18 cellular contexts compared by ENCODE assay signal in genomic region chr15:80744826-80745225, GRCh38. TPM values are rescaled to one million over a fixed set of nuclear protein-coding genes. Genes with fewer than 3 reads are reported as not detected.
DNase-seq lines count a peak whose midpoint lies in the region; ATAC-seq and TF ChIP-seq lines count a peak whose summit lies in the region.
"Had no signal": no experiment of that assay in that cellular context is flagged by ENCODE, and none has a peak within 500 bp of the region (broad histone marks: within the 10 kb centered on the region; RNA-seq: fewer than 3 reads in every experiment).

No MANE protein-coding gene starts in this region.

- CTCF ChIA-PET in mammary epithelial cell (lab: Charles Lee; ENCODE audit: low non-redundant PET): no interaction called here

- H3K27me3 ChIP-seq in mammary epithelial cell (ENCODE audit: insufficient read depth, low read length) (no peaks in the 10 kb centered on the region), breast epithelium (no peaks in the 10 kb centered on the region)
- H3K27me3 ChIP-seq: heart right ventricle had no signal

- in situ Hi-C loops in mammary epithelial cell (cut with MboI; ENCODE audit: low sequenced_read_pairs in 2 of 2): no loop called here

- no peaks in the 10 kb centered on the region for H4K20me1 ChIP-seq in mammary epithelial cell (ENCODE audit: insufficient read depth, low read length)

- H3K4me3 ChIP-seq in mammary epithelial cell (replicated peaks in 1 of 3; ENCODE audit: insufficient read depth in 1 of 3, low read depth in 2 of 3, low read length in 3 of 3) (no peak overlapping the region), breast epithelium (no peak overlapping the region), cardiac fibroblast (replicated peaks in 1 of 2; ENCODE audit: low read depth in 2 of 2, low read length in 2 of 2) (no peak overlapping the region)
- H3K4me3 ChIP-seq: heart right ventricle, thoracic aorta had no signal

- 0% methylated on average over 1 of the region's 1 CpG for WGBS in mammary epithelial cell (ENCODE audit: low coverage, missing lambda C conversion rate)

- no peak overlapping the region for H2AFZ ChIP-seq in mammary epithelial cell (ENCODE audit: low read depth, low read length)

- dilution Hi-C loops in mammary epithelial cell (cut with HindIII; ENCODE audit: low sequenced_read_pairs): no loop called here

- peaks cover 88% of the 10 kb centered on the region for H3K79me2 ChIP-seq in mammary epithelial cell (ENCODE audit: insufficient read depth, low read length)

- no peak for TF ChIP-seq POLR2A in breast epithelium (IDR thresholded peaks at IDR 0.05)

- H3K36me3 ChIP-seq in mammary epithelial cell (ENCODE audit: insufficient read depth, low read length): no peaks in the 10 kb centered on the region
- no peaks in the 10 kb centered on the region for H3K36me3 ChIP-seq in breast epithelium
- H3K36me3 ChIP-seq: thoracic aorta had no signal

- H3K9me3 ChIP-seq in mammary epithelial cell (replicated peaks; ENCODE audit: insufficient read depth, low read length): no peaks in the 10 kb centered on the region
- H3K9me3 ChIP-seq in breast epithelium: no peaks in the 10 kb centered on the region
- H3K9me3 ChIP-seq: thoracic aorta had no signal

- H3K27ac ChIP-seq in mammary epithelial cell (ENCODE audit: insufficient read depth, low read depth, low read length) (no peak overlapping the region), breast epithelium (no peak overlapping the region)
- H3K27ac ChIP-seq: heart right ventricle, thoracic aorta had no signal

- H3K4me1 ChIP-seq in mammary epithelial cell (ENCODE audit: insufficient read depth, low read length) (no peaks in the 10 kb centered on the region), breast epithelium (no peaks in the 10 kb centered on the region)
- H3K4me1 ChIP-seq: heart right ventricle had no signal

- TF ChIP-seq CTCF in mammary epithelial cell (conservative IDR thresholded peaks at IDR 0.05 in 1 of 2, IDR thresholded peaks at IDR 0.05 in 1 of 2; ENCODE audit: extremely low read depth in 1 of 2, insufficient read depth in 1 of 2, low read depth in 1 of 2, low read length in 2 of 2) (no peak), breast epithelium (IDR thresholded peaks at IDR 0.05) (no peak), cardiac fibroblast (IDR thresholded peaks at IDR 0.05; ENCODE audit: low read depth, low read length) (no peak)

- no peak overlapping the region for H3K4me2 ChIP-seq in mammary epithelial cell (ENCODE audit: insufficient read depth, low read depth, low read length)

- no TSS peak for BruUV-seq in mammary epithelial cell (replicated peaks; lab: Mats Ljungman, UMichigan)

- no peak for ATAC-seq in GM18868 (IDR thresholded peaks at IDR 0.05; ENCODE audit: unreplicated experiment)
- no peak for ATAC-seq in HG03045 (IDR thresholded peaks at IDR 0.05; ENCODE audit: unreplicated experiment)
- ATAC-seq in HG03460 (IDR thresholded peaks at IDR 0.05; ENCODE audit: unreplicated experiment): no peak
- ATAC-seq: heart right ventricle, left ventricle myocardium superior had no signal

- intact Hi-C loops in mammary epithelial cell (cut with micrococcal nuclease): no loop called here
- intact Hi-C loops in breast epithelium (cut with DNase I; ENCODE audit: low total_unique reads): no loop called here

- no peak overlapping the region for H3K9ac ChIP-seq in mammary epithelial cell (ENCODE audit: insufficient read depth, low read length)

- DNase-seq in mammary epithelial cell: peak; percentile 9
- no peak for DNase-seq in breast epithelium (ENCODE audit: low spot score in 2 of 2)
- DNase-seq in cardiac fibroblast (ENCODE audit: low read depth in 2 of 2): peak; percentile 37 to 55
- DNase-seq in iris pigment epithelial cell (ENCODE audit: low read depth): peak; percentile 45
- no peak for DNase-seq in COR-L47 (lab: John Stamatoyannopoulos, UW)
- DNase-seq: activated T-cell treated with anti-CD3 and anti-CD28 coated beads, Interleukin-2, amount 50 U/mL, for 1 hour; heart right ventricle; left ventricle myocardium superior; NCI-H1105; NCI-H345 had no signal

RNA-seq across cellular contexts. Expression of gene CEMIP, which starts 34.3 kb away (rescaled TPM):
- total RNA-seq in mammary epithelial cell (1 to 10 TPM in 1 of 2 donors, under 1 TPM in 1; 0.35 to 1.3 TPM), breast epithelium (under 1 TPM; under 0.01 to 0.66 (median 0.59) TPM)
- polyA plus RNA-seq in mammary epithelial cell: 0.18 TPM
- polyA minus RNA-seq in mammary epithelial cell: 0.83 TPM
- total RNA-seq: A673; left ventricle myocardium superior; OCI-LY7; T-helper 1 cell treated with Interleukin-12 subunit alpha and Interleukin-12 subunit beta and Interleukin-4 antibody, amounts not matched to agents 30 ng/mL and 1 ng/mL, for 36 hours had no signal
- polyA plus RNA-seq: IgD-negative memory B cell had no signal

RNA-seq across cellular contexts. Expression of gene ABHD17C, which starts 49.7 kb away (rescaled TPM):
- total RNA-seq in mammary epithelial cell (10 to 100 TPM in 1 of 2 donors, 1 to 10 TPM in 1; 5.2 to 23.2 TPM), breast epithelium (1 to 10 TPM; 1.3 to 5.2 (median 5.1) TPM)
- polyA plus RNA-seq in mammary epithelial cell: 21.7 TPM
- 38.2 TPM for polyA minus RNA-seq in mammary epithelial cell

Comparison
In these comparisons a context has a peak if more than half of its experiments do, and no peak if none do; other contexts are left out.
1. DNase-seq: peak in mammary epithelial cell (single experiment), cardiac fibroblast (2 of 2) and iris pigment epithelial cell (single experiment); none in breast epithelium (0 of 2) and COR-L47 (single experiment).